ENCODE assay signal across 1 cellular context in the genomic region with DNA sequence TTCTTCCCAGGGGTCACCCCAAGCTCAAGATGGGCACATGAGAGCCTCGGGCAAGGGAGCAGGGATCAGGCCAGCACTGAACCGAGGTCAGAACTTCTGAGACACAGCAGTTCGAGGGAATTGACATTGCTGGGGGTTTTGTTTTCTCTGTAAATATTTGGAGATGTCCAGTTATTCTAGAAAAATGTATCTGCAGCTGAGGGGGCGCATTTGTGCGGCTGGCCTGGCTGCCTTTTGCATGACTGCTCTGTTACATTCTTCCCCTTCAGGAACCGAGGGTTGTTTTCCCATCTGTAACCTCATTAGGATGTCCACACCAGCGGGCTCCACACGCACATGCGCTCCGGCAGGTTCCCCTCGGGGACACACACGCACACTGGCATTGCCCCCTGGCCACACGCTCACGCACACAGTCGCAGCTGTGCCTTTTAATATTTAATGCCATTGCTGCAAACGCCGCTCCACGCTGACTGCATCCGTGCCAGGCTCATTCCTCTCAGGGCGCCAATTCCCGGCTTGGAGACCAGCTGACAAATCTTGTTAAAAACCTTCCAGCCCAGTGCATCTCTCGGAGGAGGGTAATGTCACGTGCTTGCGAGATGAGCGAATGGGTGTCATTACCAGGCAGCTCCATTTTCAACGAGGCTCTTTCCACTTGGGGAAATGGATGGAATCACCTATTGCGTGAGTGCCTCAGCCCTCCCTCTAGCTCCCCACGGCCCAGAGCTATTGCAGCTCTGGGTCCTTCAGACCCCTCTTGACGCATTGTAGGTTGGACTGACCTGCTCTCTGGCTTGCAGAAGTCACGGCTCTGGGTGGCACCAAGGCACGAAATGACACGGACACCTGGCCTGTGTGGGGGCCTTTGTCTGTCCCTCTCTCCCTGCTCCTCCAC.
TF ChIP-seq lines count a peak whose summit lies in the region.

No MANE protein-coding gene starts in this region.

TF ChIP-seq in H1, 55 proteins besides CTCF, POLR2A, EP300 and RAD21:
- TF ChIP-seq SIX5 (IDR thresholded peaks at IDR 0.05; ENCODE audit: low read depth, low read length) (no peak), JUND (IDR thresholded peaks at IDR 0.05; ENCODE audit: low read length) (no peak), SP4 (IDR thresholded peaks at IDR 0.05; ENCODE audit: low read length) (no peak), FOSL1 (IDR thresholded peaks at IDR 0.05; ENCODE audit: insufficient read depth, low read depth, low read length) (no peak), SAP30 (IDR thresholded peaks at IDR 0.05; ENCODE audit: insufficient read depth, insufficient replicate concordance, low read length) (no peak)
- TF ChIP-seq, protein P1, sequence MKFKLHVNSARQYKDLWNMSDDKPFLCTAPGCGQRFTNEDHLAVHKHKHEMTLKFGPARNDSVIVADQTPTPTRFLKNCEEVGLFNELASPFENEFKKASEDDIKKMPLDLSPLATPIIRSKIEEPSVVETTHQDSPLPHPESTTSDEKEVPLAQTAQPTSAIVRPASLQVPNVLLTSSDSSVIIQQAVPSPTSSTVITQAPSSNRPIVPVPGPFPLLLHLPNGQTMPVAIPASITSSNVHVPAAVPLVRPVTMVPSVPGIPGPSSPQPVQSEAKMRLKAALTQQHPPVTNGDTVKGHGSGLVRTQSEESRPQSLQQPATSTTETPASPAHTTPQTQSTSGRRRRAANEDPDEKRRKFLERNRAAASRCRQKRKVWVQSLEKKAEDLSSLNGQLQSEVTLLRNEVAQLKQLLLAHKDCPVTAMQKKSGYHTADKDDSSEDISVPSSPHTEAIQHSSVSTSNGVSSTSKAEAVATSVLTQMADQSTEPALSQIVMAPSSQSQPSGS (IDR thresholded peaks at IDR 0.05; ENCODE audit: low read length): no peak
